In the genomic region with DNA sequence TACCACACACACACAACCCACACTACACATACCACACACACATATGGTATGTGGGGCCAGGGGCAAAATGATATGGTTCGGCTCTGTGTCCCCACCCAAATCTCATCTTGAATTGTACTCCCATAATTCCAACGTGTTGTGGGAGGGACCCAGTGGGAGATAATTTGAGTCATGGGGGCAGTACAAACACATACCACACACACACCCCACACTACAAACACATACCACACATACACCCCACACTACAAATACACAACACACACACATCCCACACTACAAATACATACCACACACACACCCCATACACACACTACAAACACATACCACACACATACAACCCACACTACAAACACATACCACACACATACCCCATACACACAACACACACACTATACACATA, we compare ENCODE assay signal across 2 cellular contexts.
TF ChIP-seq lines count a peak whose summit lies in the region.

No MANE protein-coding gene starts in this region.

TF ChIP-seq in HEK293, 187 proteins besides CTCF, POLR2A, EP300 and RAD21:
- TF ChIP-seq ZFHX2 (tag by site-specific recombination; conservative IDR thresholded peaks at IDR 0.05): peak; percentile 65
- TF ChIP-seq OSR2 (tag by site-specific recombination; IDR thresholded peaks at IDR 0.05): no peak
- TF ChIP-seq, protein P1, sequence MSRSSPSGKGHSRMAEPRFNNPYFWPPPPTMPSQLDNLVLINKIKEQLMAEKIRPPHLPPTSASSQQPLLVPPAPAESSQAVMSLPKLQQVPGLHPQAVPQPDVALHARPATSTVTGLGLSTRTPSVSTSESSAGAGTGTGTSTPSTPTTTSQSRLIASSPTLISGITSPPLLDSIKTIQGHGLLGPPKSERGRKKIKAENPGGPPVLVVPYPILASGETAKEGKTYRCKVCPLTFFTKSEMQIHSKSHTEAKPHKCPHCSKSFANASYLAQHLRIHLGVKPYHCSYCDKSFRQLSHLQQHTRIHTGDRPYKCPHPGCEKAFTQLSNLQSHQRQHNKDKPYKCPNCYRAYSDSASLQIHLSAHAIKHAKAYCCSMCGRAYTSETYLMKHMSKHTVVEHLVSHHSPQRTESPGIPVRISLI (tag by site-specific recombination; IDR thresholded peaks at IDR 0.05): no peak
- TF ChIP-seq EGR2 (tag by site-specific recombination; IDR thresholded peaks at IDR 0.05; ENCODE audit: low read depth): peak; percentile 53

TF ChIP-seq in H1, 55 proteins besides CTCF, POLR2A, EP300 and RAD21:
- TF ChIP-seq KDM1A (IDR thresholded peaks at IDR 0.05; ENCODE audit: borderline replicate concordance, low read length) (no peak), CEBPB (IDR thresholded peaks at IDR 0.05; ENCODE audit: low read depth, low read length) (no peak), RFX5 (IDR thresholded peaks at IDR 0.05; ENCODE audit: borderline replicate concordance, low read depth, low read length) (no peak)
TF ChIP-seq in H1: peak in this region for 0.
